ENCODE assay signal across 10 cellular contexts in the genomic region with DNA sequence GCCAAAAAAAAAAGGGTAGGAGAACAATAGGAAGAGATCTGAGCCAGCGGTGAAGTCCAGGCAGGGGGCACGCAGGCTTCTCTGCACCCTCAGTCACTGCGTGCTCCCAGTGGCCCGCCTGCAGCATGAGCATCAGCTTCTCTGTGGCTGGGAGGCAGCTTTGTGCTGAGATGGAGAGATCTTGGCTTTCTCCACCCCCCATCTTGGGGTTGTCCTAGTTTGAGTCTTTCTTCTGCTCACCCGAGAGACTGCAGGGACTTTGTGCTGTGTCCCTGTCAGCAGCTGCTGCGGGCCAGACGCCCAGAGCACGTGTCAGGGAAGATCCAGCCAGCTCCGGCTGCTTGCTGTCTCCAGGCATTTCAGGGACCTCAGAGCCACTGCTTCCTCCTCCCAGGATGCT.
DNase-seq lines count a peak whose midpoint lies in the region; ATAC-seq lines count a peak whose summit lies in the region.
"Had no signal": no experiment of that assay in that cellular context is flagged by ENCODE, and none has a peak within 500 bp of the region (broad histone marks: within the 10 kb centered on the region; RNA-seq: fewer than 3 reads in every experiment).

No MANE protein-coding gene starts in this region.

- peaks cover 16% of the 10 kb centered on the region for H3K4me1 ChIP-seq in iPS-18a (ENCODE audit: control insufficient read depth, low read depth, low read length)

- H3K4me3 ChIP-seq in iPS-18a (ENCODE audit: low read length) = peak overlapping the region; percentile 17

- H3K36me3 ChIP-seq in iPS-18a (ENCODE audit: control insufficient read depth, low read depth, low read length) = peaks cover 12% of the 10 kb centered on the region

- peaks cover 14% of the 10 kb centered on the region for H3K9me3 ChIP-seq in iPS-18a (ENCODE audit: control insufficient read depth, low read depth, low read length)

- DNase-seq in ELF-1 (ENCODE audit: low read depth, low spot score) = peak; percentile 63
- peak in 60 of 61 donors; percentile 7 to 91 (median 77) for DNase-seq in caudate nucleus (lab: John Stamatoyannopoulos, UW)
- DNase-seq in posterior cingulate gyrus = peak; percentile 78 to 98 (median 85)
- no peak for DNase-seq in NK-92 treated with Interleukin-12 subunit alpha and Interleukin-12 subunit beta, amount 100 ng/mL, for 24 hours (lab: John Stamatoyannopoulos, UW)
- no peak for DNase-seq in SW480 (ENCODE audit: low spot score)
- DNase-seq in SIG-M5 treated with dmso at 0.1 percent for 504 hours (lab: John Stamatoyannopoulos, UW; ENCODE audit: unreplicated experiment) = no peak
- DNase-seq: NCI-H526; stimulated activated CD8-positive, alpha-beta memory T cell treated with anti-CD3 and anti-CD28 coated beads, Interleukin-4, amount 100 ng/mL, for 48 hours had no signal

- H3K9ac ChIP-seq in iPS-18a (ENCODE audit: low read length) = no peak overlapping the region

- intact Hi-C loops in posterior cingulate gyrus (cut with DNase I) = no loop called here

- ATAC-seq in GM18520 (IDR thresholded peaks at IDR 0.05; ENCODE audit: unreplicated experiment) = no peak

- H3K27me3 ChIP-seq in iPS-18a (ENCODE audit: control insufficient read depth, insufficient read depth, low read length) = no peaks in the 10 kb centered on the region

- H3K27ac ChIP-seq in caudate nucleus (ENCODE audit: low read depth, low read length) (peak overlapping the region; percentile 93), iPS-18a (ENCODE audit: low read length) (no peak overlapping the region)

Comparison
In these comparisons a context has a peak if more than half of its experiments do, and no peak if none do; other contexts are left out.
1. DNase-seq: peak in ELF-1 (single experiment), caudate nucleus (60 of 61) and posterior cingulate gyrus (10 of 10); none in NK-92 treated with Interleukin-12 subunit alpha and Interleukin-12 subunit beta, amount 100 ng/mL, for 24 hours (single experiment), SW480 (single experiment) and SIG-M5 treated with dmso at 0.1 percent for 504 hours (single experiment).